Comparison of ENCODE assay signal across 15 cellular contexts in genomic region chr3:152355744-152356665, GRCh38.
DNase-seq lines count a peak whose midpoint lies in the region; ATAC-seq and TF ChIP-seq lines count a peak whose summit lies in the region.
"Had no signal": no experiment of that assay in that cellular context is flagged by ENCODE, and none has a peak within 500 bp of the region (broad histone marks: within the 10 kb centered on the region; RNA-seq: fewer than 3 reads in every experiment).

No MANE protein-coding gene starts in this region.

- H3K9me3 Mint-ChIP-seq in activated naive CD4-positive, alpha-beta T cell treated with anti-CD3 and anti-CD28 coated beads, Interleukin-2, amount 50 U/mL, for 72 hours: no peaks in the 10 kb centered on the region
- peaks cover 3% of the 10 kb centered on the region for H3K9me3 Mint-ChIP-seq in activated naive CD8-positive, alpha-beta T cell treated with anti-CD3 and anti-CD28 coated beads for 36 hours
- H3K9me3 Mint-ChIP-seq in mesothelial cell of epicardium: no peaks in the 10 kb centered on the region
- H3K9me3 Mint-ChIP-seq: nephron had no signal

- H3K27ac Mint-ChIP-seq in activated naive CD4-positive, alpha-beta T cell treated with anti-CD3 and anti-CD28 coated beads, Interleukin-2, amount 50 U/mL, for 72 hours: peak overlapping the region; percentile 66 to 77
- H3K27ac Mint-ChIP-seq in activated naive CD8-positive, alpha-beta T cell treated with anti-CD3 and anti-CD28 coated beads for 36 hours: peak overlapping the region; percentile 48
- no peak overlapping the region for H3K27ac Mint-ChIP-seq in mesothelial cell of epicardium

- H3K4me3 Mint-ChIP-seq in activated naive CD8-positive, alpha-beta T cell treated with anti-CD3 and anti-CD28 coated beads for 36 hours: no peak overlapping the region
- H3K4me3 Mint-ChIP-seq in mesothelial cell of epicardium: no peak overlapping the region
- H3K4me3 Mint-ChIP-seq: nephron; stimulated activated naive B cell treated with anti-CD40 and anti-IgM and Interleukin-4, amounts not matched to agents 10 μg/mL and 1 μg/mL and 100 μg/mL, for 72 hours had no signal

- no peak for DNase-seq in activated naive CD4-positive, alpha-beta T cell treated with anti-CD3 and anti-CD28 coated beads, Interleukin-2, amount 50 U/mL, for 72 hours (ENCODE audit: low spot score in 2 of 2)
- no peak for DNase-seq in activated naive CD4-positive, alpha-beta T cell (lab: John Stamatoyannopoulos, UW)
- DNase-seq in activated naive CD8-positive, alpha-beta T cell treated with anti-CD3 and anti-CD28 coated beads for 36 hours: no peak
- no peak for DNase-seq in left ventricle myocardium superior
- DNase-seq in tibial artery: no peak
- no peak for DNase-seq in stimulated activated CD4-positive, alpha-beta T cell treated with anti-CD3 and anti-CD28 coated beads, Interleukin-4, amount 100 ng/mL, for 24 hours
- DNase-seq in RWPE1 (ENCODE audit: low spot score): no peak
- no peak for DNase-seq in mesothelial cell of epicardium (ENCODE audit: low spot score in 2 of 2, unreplicated experiment in 2 of 2)
- DNase-seq: activated CD4-positive, alpha-beta T cell treated with anti-CD3 and anti-CD28 coated beads for 4 hours; heart right ventricle; right cardiac atrium; RPMI8226; stimulated activated naive B cell treated with anti-CD40 and anti-IgM and Interleukin-4, amounts not matched to agents 10 μg/mL and 1 μg/mL and 100 μg/mL, for 72 hours had no signal

- H3K36me3 Mint-ChIP-seq in activated naive CD4-positive, alpha-beta T cell treated with anti-CD3 and anti-CD28 coated beads, Interleukin-2, amount 50 U/mL, for 72 hours: peaks cover 13 to 52% of the 10 kb centered on the region in 2 donors
- H3K36me3 Mint-ChIP-seq in activated naive CD8-positive, alpha-beta T cell treated with anti-CD3 and anti-CD28 coated beads for 36 hours: peaks cover 51% of the 10 kb centered on the region
- no peaks in the 10 kb centered on the region for H3K36me3 Mint-ChIP-seq in mesothelial cell of epicardium

- peaks cover 65% of the 10 kb centered on the region for H3K4me1 Mint-ChIP-seq in activated naive CD8-positive, alpha-beta T cell treated with anti-CD3 and anti-CD28 coated beads for 36 hours
- peaks cover 11% of the 10 kb centered on the region for H3K4me1 Mint-ChIP-seq in mesothelial cell of epicardium
- H3K4me1 Mint-ChIP-seq: nephron had no signal

- no peaks in the 10 kb centered on the region for H3K36me3 ChIP-seq in tibial artery
- H3K36me3 ChIP-seq: cardiac muscle cell had no signal

- TF ChIP-seq CTCF in tibial artery (IDR thresholded peaks at IDR 0.05) (no peak), RWPE1 (conservative IDR thresholded peaks at IDR 0.05; ENCODE audit: low read depth) (no peak), mesothelial cell of epicardium (IDR thresholded peaks at IDR 0.05; ENCODE audit: unreplicated experiment) (no peak)

- H3K27ac ChIP-seq in tibial artery: peak overlapping the region; percentile 32 to 42
- no peak overlapping the region for H3K27ac ChIP-seq in RWPE1
- H3K27ac ChIP-seq: cardiac muscle cell had no signal

- H3K27me3 ChIP-seq in tibial artery: no peaks in the 10 kb centered on the region
- H3K27me3 ChIP-seq: cardiac muscle cell, heart right ventricle had no signal

- no peak overlapping the region for H3K4me3 ChIP-seq in tibial artery
- H3K4me3 ChIP-seq: cardiac muscle cell, heart right ventricle had no signal

- peaks cover 0 to 97% (median 36%) of the 10 kb centered on the region in 4 donors for H3K4me1 ChIP-seq in tibial artery

- peak in 1 of 2 donors; percentile 6 for ATAC-seq in activated naive CD4-positive, alpha-beta T cell treated with anti-CD3 and anti-CD28 coated beads, Interleukin-2, amount 50 U/mL, for 72 hours
- peak; percentile 30 for ATAC-seq in left ventricle myocardium superior

- CTCF ChIA-PET in RWPE1 (lab: Yijun Ruan, JAX): interaction anchor here (0.6 to 0.7 kb wide), 2 partner anchors 229 to 330 kb away, joined by 3 to 6 read pairs; no protein-coding TSS in a partner anchor

- intact Hi-C loops in left ventricle myocardium superior (cut with micrococcal nuclease) (no loop called here), tibial artery (cut with DNase I; ENCODE audit: low total_unique reads) (no loop called here)

- POLR2A ChIA-PET in RWPE1 (lab: Yijun Ruan, JAX; ENCODE audit: low non-redundant PET): no interaction called here

- H3K27me3 Mint-ChIP-seq in activated naive CD8-positive, alpha-beta T cell treated with anti-CD3 and anti-CD28 coated beads for 36 hours: no peaks in the 10 kb centered on the region
- H3K27me3 Mint-ChIP-seq in mesothelial cell of epicardium (ENCODE audit: low read depth): no peaks in the 10 kb centered on the region
- H3K27me3 Mint-ChIP-seq: stimulated activated naive B cell treated with anti-CD40 and anti-IgM and Interleukin-4, amounts not matched to agents 10 μg/mL and 1 μg/mL and 100 μg/mL, for 72 hours had no signal

- H3K9me3 ChIP-seq in tibial artery: no peaks in the 10 kb centered on the region
- H3K9me3 ChIP-seq: heart right ventricle had no signal
